ENCODE assay signal across 1 cellular context in genomic region chr10:132592790-132593788, GRCh38.
TF ChIP-seq lines count a peak whose summit lies in the region.

No MANE protein-coding gene starts in this region.

TF ChIP-seq in GM12878, 131 proteins besides CTCF, POLR2A, EP300 and RAD21 (continued from another document):
- peak; percentile 37; the same call in 1 of the 2 replicates for TF ChIP-seq RELB (IDR thresholded peaks at IDR 0.05; ENCODE audit: low read depth)
- TF ChIP-seq RFX5 (IDR thresholded peaks at IDR 0.05; ENCODE audit: low read depth, low read length): no peak
- TF ChIP-seq PBX3 (IDR thresholded peaks at IDR 0.05; ENCODE audit: insufficient replicate concordance, low read depth, low read length): no peak
- TF ChIP-seq BCLAF1 (IDR thresholded peaks at IDR 0.05): no peak
TF ChIP-seq in GM12878: peak in this region for 18.
